ENCODE assay signal across 9 cellular contexts in genomic region chr20:37346232-37346525, GRCh38. TPM values are rescaled to one million over a fixed set of nuclear protein-coding genes. Genes with fewer than 3 reads are reported as not detected.
DNase-seq lines count a peak whose midpoint lies in the region; ATAC-seq, FAIRE-seq and TF ChIP-seq lines count a peak whose summit lies in the region.
"Had no signal": no experiment of that assay in that cellular context is flagged by ENCODE, and none has a peak within 500 bp of the region (broad histone marks: within the 10 kb centered on the region; RNA-seq: fewer than 3 reads in every experiment).

No MANE protein-coding gene starts in this region.

- FAIRE-seq in D721Med (lab: Jason Lieb, UNC), result no peak
- FAIRE-seq: GM18507 had no signal

- H3K4me3 Mint-ChIP-seq in effector memory CD8-positive, alpha-beta T cell, result peak overlapping the region; percentile 78 to 83

- POLR2A ChIA-PET in BJ (lab: Charles Lee), result no interaction called here

- no peak for TF ChIP-seq CTCF in BJ (IDR thresholded peaks at IDR 0.05; ENCODE audit: insufficient read depth, low read depth, low read length)
- no peak for TF ChIP-seq CTCF in omental fat pad (IDR thresholded peaks at IDR 0.05)
- TF ChIP-seq CTCF in D721Med (IDR thresholded peaks at IDR 0.05; ENCODE audit: insufficient read depth, missing control alignments), result no peak

- no peak for DNase-seq in BJ (ENCODE audit: low read depth)
- no peak for DNase-seq in Jurkat, Clone E6-1 (ENCODE audit: low read depth, low spot score)
- no peak for DNase-seq in effector memory CD8-positive, alpha-beta T cell
- DNase-seq in omental fat pad (ENCODE audit: low spot score), result no peak
- DNase-seq in D721Med (ENCODE audit: insufficient read length, low spot score), result no peak

- no peaks in the 10 kb centered on the region for H3K36me3 Mint-ChIP-seq in effector memory CD8-positive, alpha-beta T cell (ENCODE audit: insufficient read depth)

- H3K9me3 Mint-ChIP-seq in effector memory CD8-positive, alpha-beta T cell, result no peaks in the 10 kb centered on the region

- H3K4me1 Mint-ChIP-seq in effector memory CD8-positive, alpha-beta T cell (ENCODE audit: low read depth in 2 of 2), result peaks cover 8 to 18% of the 10 kb centered on the region in 2 donors

- no peak overlapping the region for H3K27ac Mint-ChIP-seq in effector memory CD8-positive, alpha-beta T cell

- H3K4me3 ChIP-seq in BJ (ENCODE audit: low read depth, low read length), result peak overlapping the region; percentile 71
- peak overlapping the region; percentile 66 for H3K4me3 ChIP-seq in Jurkat, Clone E6-1 (ENCODE audit: low read length)

- H3K36me3 ChIP-seq in BJ (ENCODE audit: control insufficient read depth, insufficient read depth, low read length), result peaks cover 5% of the 10 kb centered on the region

- no peaks in the 10 kb centered on the region for H3K27me3 ChIP-seq in BJ (ENCODE audit: control insufficient read depth, insufficient read depth, low read length)

- H3K27me3 Mint-ChIP-seq in effector memory CD8-positive, alpha-beta T cell, result no peaks in the 10 kb centered on the region

- CTCF ChIA-PET in BJ (lab: Yijun Ruan, JAX), result interaction anchor here (1.3 kb wide), 1 partner anchor 66 kb away, joined by 4 read pairs; no protein-coding TSS in a partner anchor

- peak; percentile 25 for ATAC-seq in effector memory CD8-positive, alpha-beta T cell (replicated peaks)
- ATAC-seq in omental fat pad (ENCODE audit: low FRiP score) (peak; percentile 25), GM19351 (IDR thresholded peaks at IDR 0.05; ENCODE audit: unreplicated experiment) (no peak), GM19035 (IDR thresholded peaks at IDR 0.05; ENCODE audit: unreplicated experiment) (no peak), HG02884 (IDR thresholded peaks at IDR 0.05; ENCODE audit: unreplicated experiment) (no peak)

RNA-seq across cellular contexts. Expression of gene SRC, which starts 0.2 kb away (rescaled TPM):
- 25.1 and 35.4 TPM in 2 replicates for polyA plus RNA-seq in BJ (2011; rRNA removed)
- 49.2 and 53.2 TPM in 2 replicates for polyA minus RNA-seq in BJ (2011; rRNA and poly(A)+ RNA removed)
- polyA plus RNA-seq in Jurkat, Clone E6-1 (2012; ENCODE audit: insufficient read depth, insufficient read length), result 10.8 TPM
- 10 to 100 TPM; 15.1 to 29.3 (median 19.7) TPM for total RNA-seq in omental fat pad

RNA-seq across cellular contexts. Expression of gene MANBAL, which starts 56.7 kb away (rescaled TPM):
- 116 and 153 TPM in 2 replicates for polyA plus RNA-seq in BJ (2011; rRNA removed)
- 33.8 and 37.7 TPM in 2 replicates for polyA minus RNA-seq in BJ (2011; rRNA and poly(A)+ RNA removed)
- polyA plus RNA-seq in Jurkat, Clone E6-1 (2012; ENCODE audit: insufficient read depth, insufficient read length), result 21.3 TPM
- total RNA-seq in omental fat pad, result 10 to 100 TPM; 25.8 to 37.8 (median 31.9) TPM

Comparison
In these comparisons a context has a peak if more than half of its experiments do, and no peak if none do; other contexts are left out.
1. ATAC-seq: peak in effector memory CD8-positive, alpha-beta T cell (single experiment) and omental fat pad (single experiment); none in GM19351 (single experiment), GM19035 (single experiment) and HG02884 (single experiment).